In genomic region chr2:231786177-231786916, GRCh38 we compare ENCODE assay signal across 8 cellular contexts. TPM values are rescaled to one million over a fixed set of nuclear protein-coding genes. Genes with fewer than 3 reads are reported as not detected.
DNase-seq lines count a peak whose midpoint lies in the region; ATAC-seq and TF ChIP-seq lines count a peak whose summit lies in the region.

TSS of gene COPS7B (plus strand) at chr2:231786445. CDS start at chr2:231788571, 2,126 bp downstream.

- no peaks in the 10 kb centered on the region for H3K36me3 ChIP-seq in mucosa of descending colon (ENCODE audit: low read depth)

- intact Hi-C loops in mucosa of descending colon (cut with DNase I, micrococcal nuclease) = no loop called here

- H3K4me1 ChIP-seq in mucosa of descending colon (ENCODE audit: low read depth) = peaks cover 33% of the 10 kb centered on the region

- ATAC-seq in GM21381 (IDR thresholded peaks at IDR 0.05; ENCODE audit: unreplicated experiment) (peak; percentile 71), mucosa of descending colon (peak; percentile 82)

- no peaks in the 10 kb centered on the region for H3K9me3 ChIP-seq in mucosa of descending colon

- H3K4me3 ChIP-seq in mucosa of descending colon = peak within 1 kb of the TSS; percentile 77

- no peak for TF ChIP-seq CTCF in mucosa of descending colon (IDR thresholded peaks at IDR 0.05)

- H3K27ac ChIP-seq in epithelial cell of prostate = peak within 1 kb of the TSS; percentile 47

- DNase-seq in COR-L47 (lab: John Stamatoyannopoulos, UW) (peak; percentile 54), HuH-7 (ENCODE audit: low spot score) (peak; percentile 84), OCI-M1 (lab: John Stamatoyannopoulos, UW) (peak; percentile 89), activated T-cell treated with anti-CD3 and anti-CD28 coated beads for 24 hours (ENCODE audit: low read depth) (peak; percentile 82), epithelial cell of prostate (ENCODE audit: low read depth, low spot score) (no peak), mucosa of descending colon (peak; percentile 78 to 89 (median 85))
- peak; percentile 77 for DNase-seq in stimulated activated CD8-positive, alpha-beta memory T cell treated with anti-CD3 and anti-CD28 coated beads, Interleukin-4, amount 100 ng/mL, for 24 hours (ENCODE audit: low read depth)

RNA-seq across cellular contexts. Expression of gene COPS7B, which starts in this region (rescaled TPM):
- 10 to 100 TPM; 25.4 to 34.1 (median 29.4) TPM for total RNA-seq in mucosa of descending colon
